Comparison of ENCODE assay signal across 22 cellular contexts in genomic region chr4:15040916-15041463, GRCh38. TPM values are rescaled to one million over a fixed set of nuclear protein-coding genes. Genes with fewer than 3 reads are reported as not detected.
A peak's percentile ranks its signal among the peaks of the same experiment; 100 is the strongest.
DNase-seq lines count a peak whose midpoint lies in the region; ATAC-seq, FAIRE-seq and TF ChIP-seq lines count a peak whose summit lies in the region.
"Had no signal": no experiment of that assay in that cellular context is flagged by ENCODE, and none has a peak within 500 bp of the region (broad histone marks: within the 10 kb centered on the region; RNA-seq: fewer than 3 reads in every experiment).

No MANE protein-coding gene starts in this region.

- H3K27me3 Mint-ChIP-seq in H9 (ENCODE audit: low read depth), result no peaks in the 10 kb centered on the region
- no peaks in the 10 kb centered on the region for H3K27me3 Mint-ChIP-seq in natural killer cell (ENCODE audit: low read depth in 2 of 2)
- H3K27me3 Mint-ChIP-seq: activated CD4-positive, alpha-beta memory T cell treated with anti-CD3 and anti-CD28 coated beads, Interleukin-2, amount 10 ng/mL, durations not matched to agents 7 days and 5 days had no signal

- H3K27ac ChIP-seq in H9 (ENCODE audit: insufficient read length, low read depth, low read length) (no peak overlapping the region), smooth muscle cell (ENCODE audit: low read depth) (peak overlapping the region; percentile 56)
- H3K27ac ChIP-seq: epithelial cell of prostate, hepatocyte, right lobe of liver, WERI-Rb-1 had no signal

- no peaks in the 10 kb centered on the region for H3K36me3 ChIP-seq in smooth muscle cell (ENCODE audit: low read depth)
- H3K36me3 ChIP-seq: WERI-Rb-1 had no signal

- H3K9ac ChIP-seq in H9 (ENCODE audit: extremely low read depth, insufficient read length, low read length) (no peak overlapping the region), smooth muscle cell (ENCODE audit: low read depth) (no peak overlapping the region)

- no peak overlapping the region for H4K91ac ChIP-seq in H9 (ENCODE audit: insufficient read length, low read depth, low read length)

- H3T11ph ChIP-seq in H9 (ENCODE audit: low read length), result no peak overlapping the region

- intact Hi-C loops in natural killer cell (cut with micrococcal nuclease), result no loop called here

- H3K14ac ChIP-seq in H9 (ENCODE audit: insufficient read depth, low read length), result no peak overlapping the region

- no peak for TF ChIP-seq CTCF in H9 (conservative IDR thresholded peaks at IDR 0.05)
- TF ChIP-seq CTCF in fibroblast of villous mesenchyme (IDR thresholded peaks at IDR 0.05; ENCODE audit: insufficient read depth, low read depth, low read length), result no peak
- no peak for TF ChIP-seq CTCF in smooth muscle cell (IDR thresholded peaks at IDR 0.05; ENCODE audit: borderline replicate concordance, insufficient read depth, poor library complexity, severe bottlenecking)
- no peak for TF ChIP-seq CTCF in natural killer cell (IDR thresholded peaks at IDR 0.05)

- no peak overlapping the region for H3K4me3 Mint-ChIP-seq in H9
- H3K4me3 Mint-ChIP-seq in natural killer cell, result no peak overlapping the region
- H3K4me3 Mint-ChIP-seq: activated CD4-positive, alpha-beta memory T cell treated with anti-CD3 and anti-CD28 coated beads, Interleukin-2, amount 10 ng/mL, durations not matched to agents 7 days and 5 days had no signal

- H3K4me3 ChIP-seq in fibroblast of villous mesenchyme (ENCODE audit: low read depth, low read length), result no peak overlapping the region
- no peak overlapping the region for H3K4me3 ChIP-seq in smooth muscle cell
- H3K4me3 ChIP-seq: GM12878, hepatocyte, mucosa of descending colon, right lobe of liver had no signal

- H3K27ac Mint-ChIP-seq in H9 (peak overlapping the region in 2 of 3 experiments; percentile 32 to 36; a peak in 3 of 7 replicates), natural killer cell (peak overlapping the region in 1 of 2 donors; percentile 42)
- H3K27ac Mint-ChIP-seq: activated CD4-positive, alpha-beta memory T cell treated with anti-CD3 and anti-CD28 coated beads, Interleukin-2, amount 10 ng/mL, durations not matched to agents 7 days and 5 days had no signal

- H3K4me2 ChIP-seq in H9 (ENCODE audit: insufficient read depth, insufficient read length, low read length), result no peak overlapping the region
- H3K4me2 ChIP-seq in smooth muscle cell, result no peak overlapping the region
- H3K4me2 ChIP-seq: hepatocyte had no signal

- ATAC-seq in natural killer cell, result no peak
- ATAC-seq: GM12878, mucosa of descending colon had no signal

- H4K20me1 ChIP-seq in H9 (ENCODE audit: control insufficient read depth, insufficient read depth, insufficient read length) (no peaks in the 10 kb centered on the region), smooth muscle cell (ENCODE audit: low read depth) (peaks cover 22% of the 10 kb centered on the region)

- H2BK20ac ChIP-seq in H9 (ENCODE audit: low read depth, low read length, poor library complexity, severe bottlenecking), result no peak overlapping the region

- H3K18ac ChIP-seq in H9 (ENCODE audit: insufficient read length, low read depth, low read length), result no peak overlapping the region

- H3F3A ChIP-seq in smooth muscle cell (ENCODE audit: low read depth), result no peaks in the 10 kb centered on the region

- H3K36me3 Mint-ChIP-seq in H9 (ENCODE audit: insufficient read depth in 1 of 3, low read depth in 3 of 3) (no peaks in the 10 kb centered on the region), natural killer cell (no peaks in the 10 kb centered on the region)

- no peak overlapping the region for H4K5ac ChIP-seq in H9 (ENCODE audit: insufficient read length, low read depth, low read length)

- no CpG with 5 or more reads among the region's 3 CpGs for WGBS in H9 (ENCODE audit: extremely low coverage, insufficient read length, low lambda C conversion rate)
- WGBS in smooth muscle cell (ENCODE audit: low lambda C conversion rate), result 84% methylated on average over 3 of the region's 3 CpGs

- H3K79me1 ChIP-seq in H9 (ENCODE audit: insufficient read depth, low read depth, low read length, poor library complexity, severe bottlenecking), result no peaks in the 10 kb centered on the region

- H4K8ac ChIP-seq in H9 (replicated peaks; ENCODE audit: insufficient read length, low read depth, low read length), result no peak overlapping the region

- no peaks in the 10 kb centered on the region for H3K27me3 ChIP-seq in H9 (ENCODE audit: insufficient read depth, low read length)
- H3K27me3 ChIP-seq in smooth muscle cell (ENCODE audit: low read depth), result no peaks in the 10 kb centered on the region
- H3K27me3 ChIP-seq: hepatocyte, right lobe of liver had no signal

- no peaks in the 10 kb centered on the region for H3K9me3 ChIP-seq in H9 (ENCODE audit: control insufficient read depth, low read depth, low read length)
- H3K9me3 ChIP-seq in smooth muscle cell (replicated peaks; ENCODE audit: low read depth), result no peaks in the 10 kb centered on the region
- H3K9me3 ChIP-seq: mucosa of descending colon, right lobe of liver had no signal

- H3K79me2 ChIP-seq in H9 (ENCODE audit: insufficient read depth, low read length), result no peaks in the 10 kb centered on the region
- peaks cover 2% of the 10 kb centered on the region for H3K79me2 ChIP-seq in smooth muscle cell (ENCODE audit: low read depth)
- H3K79me2 ChIP-seq: hepatocyte had no signal

- no peak overlapping the region for H2BK5ac ChIP-seq in H9 (ENCODE audit: insufficient read length, low read length)

- no peak overlapping the region for H2BK120ac ChIP-seq in H9 (ENCODE audit: low read depth, low read length, poor library complexity, severe bottlenecking)

- no peaks in the 10 kb centered on the region for H3K23me2 ChIP-seq in H9 (ENCODE audit: insufficient read length, low read depth, low read length, poor library complexity, severe bottlenecking)

- H3K9me3 Mint-ChIP-seq in H9 (no peaks in the 10 kb centered on the region), natural killer cell (no peaks in the 10 kb centered on the region)
- H3K9me3 Mint-ChIP-seq: activated CD4-positive, alpha-beta memory T cell treated with anti-CD3 and anti-CD28 coated beads, Interleukin-2, amount 10 ng/mL, durations not matched to agents 7 days and 5 days had no signal

- H2BK12ac ChIP-seq in H9 (ENCODE audit: insufficient read length, low read depth, low read length), result no peak overlapping the region

- H2AFZ ChIP-seq in H9 (ENCODE audit: low read length) (no peak overlapping the region), smooth muscle cell (ENCODE audit: low read depth) (no peak overlapping the region)
- H2AFZ ChIP-seq: hepatocyte had no signal

- H2AK5ac ChIP-seq in H9 (ENCODE audit: insufficient read length, low read length), result no peak overlapping the region

- no peak for FAIRE-seq in frontal cortex (lab: Jason Lieb, UNC)
- FAIRE-seq: colon, GM12878, kidney had no signal

- H3K56ac ChIP-seq in H9 (ENCODE audit: insufficient read length, low read depth, low read length), result no peak overlapping the region

- H3K4me1 Mint-ChIP-seq in H9 (peaks cover 8 to 10% of the 10 kb centered on the region in 2 experiments), natural killer cell (peaks cover 4 to 9% of the 10 kb centered on the region in 2 donors)
- H3K4me1 Mint-ChIP-seq: activated CD4-positive, alpha-beta memory T cell treated with anti-CD3 and anti-CD28 coated beads, Interleukin-2, amount 10 ng/mL, durations not matched to agents 7 days and 5 days had no signal

- H3K4me1 ChIP-seq in H9 (ENCODE audit: insufficient read depth, low read length) (no peaks in the 10 kb centered on the region; the same call in 1 of the 2 replicates), smooth muscle cell (ENCODE audit: low read depth) (no peaks in the 10 kb centered on the region)

- DNase-seq in H9, result no peak
- peak; percentile 11 for DNase-seq in astrocyte of the hippocampus (ENCODE audit: low read depth, low spot score)
- DNase-seq in fibroblast of villous mesenchyme (ENCODE audit: low read depth), result peak; percentile 55
- no peak for DNase-seq in smooth muscle cell (lab: John Stamatoyannopoulos, UW; ENCODE audit: unreplicated experiment)
- DNase-seq in NCI-H1092 (lab: John Stamatoyannopoulos, UW), result no peak
- no peak for DNase-seq in natural killer cell
- no peak for DNase-seq in frontal cortex (ENCODE audit: low spot score in 2 of 2)
- DNase-seq in NCI-H1105 (lab: John Stamatoyannopoulos, UW), result no peak
- DNase-seq: activated CD4-positive, alpha-beta memory T cell treated with anti-CD3 and anti-CD28 coated beads, Interleukin-2, amount 10 ng/mL, durations not matched to agents 7 days and 5 days; activated T-cell treated with anti-CD3 and anti-CD28 coated beads, Interleukin-2, amount 50 U/mL, for 48 hours; Calu3; kidney; mucosa of descending colon; NCI-H1694; right lobe of liver; stimulated activated CD4-positive, alpha-beta T cell treated with anti-CD3 and anti-CD28 coated beads, Interleukin-2, amount 100 ng/mL, for 48 hours; WERI-Rb-1 had no signal

- no peak overlapping the region for H2BK15ac ChIP-seq in H9 (ENCODE audit: low read depth, low read length)

- no peak overlapping the region for H3K23ac ChIP-seq in H9 (ENCODE audit: insufficient read length, low read depth, low read length)

- H3K4ac ChIP-seq in H9 (ENCODE audit: low read depth, low read length), result no peak overlapping the region

RNA-seq across cellular contexts. Expression of gene CPEB2, which starts 38.7 kb away (rescaled TPM):
- 1.6 and 1.8 TPM in 2 replicates for total RNA-seq in H9 (2021)
- total RNA-seq in fibroblast of villous mesenchyme, result 16.4 and 38.9 TPM in 2 replicates
- 30.9 and 35.4 TPM in 2 replicates for total RNA-seq in smooth muscle cell
- polyA plus RNA-seq in smooth muscle cell, result 5.8 and 7.6 TPM in 2 replicates
- 10 to 100 TPM; 24.7 to 32.5 (median 29.0) TPM for total RNA-seq in natural killer cell
- total RNA-seq in frontal cortex, result 26.9 TPM
- total RNA-seq: G401 had no signal

Comparison
In these comparisons a context has a peak if more than half of its experiments do, and no peak if none do; other contexts are left out.
1. DNase-seq: peak in astrocyte of the hippocampus (single experiment) and fibroblast of villous mesenchyme (single experiment); none in H9 (single experiment), smooth muscle cell (single experiment), NCI-H1092 (single experiment), natural killer cell (single experiment), frontal cortex (0 of 2) and NCI-H1105 (single experiment).